Comparison of ENCODE assay signal across 9 cellular contexts in genomic region chr7:98286093-98286525, GRCh38. TPM values are rescaled to one million over a fixed set of nuclear protein-coding genes. Genes with fewer than 3 reads are reported as not detected.
A peak's percentile ranks its signal among the peaks of the same experiment; 100 is the strongest.
DNase-seq lines count a peak whose midpoint lies in the region; ATAC-seq, FAIRE-seq and TF ChIP-seq lines count a peak whose summit lies in the region.
"Had no signal": no experiment of that assay in that cellular context is flagged by ENCODE, and none has a peak within 500 bp of the region (broad histone marks: within the 10 kb centered on the region; RNA-seq: fewer than 3 reads in every experiment).

No MANE protein-coding gene starts in this region.

- no peak overlapping the region for H2BK120ac ChIP-seq in H1 (replicated peaks; ENCODE audit: low read depth, low read length)

- H4K91ac ChIP-seq in H1 (replicated peaks; ENCODE audit: insufficient read length, low read length): no peak overlapping the region

- peak overlapping the region; percentile 88; the same call in 1 of the 2 replicates for H4K8ac ChIP-seq in H1 (ENCODE audit: extremely low read depth, insufficient read depth, low read length)

- H3K27me3 ChIP-seq in H1 (replicated peaks in 1 of 4; ENCODE audit: control insufficient read depth in 3 of 4, extremely low read depth in 1 of 4, insufficient read depth in 3 of 4, low read length in 3 of 4): no peaks in the 10 kb centered on the region

- H3K4me3 ChIP-seq in A549 (no peak overlapping the region), H1 (ENCODE audit: extremely low read depth in 1 of 4, insufficient read depth in 2 of 4, low read depth in 3 of 4, low read length in 4 of 4) (no peak overlapping the region)

- H2BK15ac ChIP-seq in H1 (ENCODE audit: low read length): no peak overlapping the region

- H3K56ac ChIP-seq in H1 (replicated peaks; ENCODE audit: insufficient read length, low read depth, low read length): no peak overlapping the region

- no peak overlapping the region for H4K5ac ChIP-seq in H1 (ENCODE audit: insufficient read length, low read depth, low read length)

- H3K27ac ChIP-seq in A549: peak overlapping the region; percentile 98 to 99
- no peak overlapping the region for H3K27ac ChIP-seq in H1 (ENCODE audit: low read depth, low read length)

- no peak overlapping the region for H3K14ac ChIP-seq in H1 (ENCODE audit: insufficient read length)

- H2BK5ac ChIP-seq in H1 (ENCODE audit: low read depth, low read length): no peak overlapping the region

- TF ChIP-seq CTCF in A549 (IDR thresholded peaks at IDR 0.05) (no peak), H1 (IDR thresholded peaks at IDR 0.05; ENCODE audit: control extremely low read depth in 1 of 3, insufficient read depth in 1 of 3, low read depth in 1 of 3, low read length in 3 of 3) (no peak), mesothelial cell of epicardium (IDR thresholded peaks at IDR 0.05; ENCODE audit: unreplicated experiment) (no peak)

- H3K4me2 ChIP-seq in A549 (peak overlapping the region; percentile 98), H1 (ENCODE audit: insufficient read depth in 1 of 2, low read depth in 2 of 2, low read length in 2 of 2) (no peak overlapping the region)

- H3K36me3 ChIP-seq in H1 (ENCODE audit: control insufficient read depth in 2 of 4, insufficient read depth in 4 of 4, low read length in 3 of 4): no peaks in the 10 kb centered on the region; a peak in 1 of 8 replicates

- ATAC-seq in A549 (peak; percentile 4 to 6; a peak in 3 of 6 replicates), GM18517 (IDR thresholded peaks at IDR 0.05; ENCODE audit: unreplicated experiment) (no peak), GM18867 (IDR thresholded peaks at IDR 0.05; ENCODE audit: unreplicated experiment) (no peak), HG03196 (IDR thresholded peaks at IDR 0.05; ENCODE audit: unreplicated experiment) (no peak)

- H3K27me3 Mint-ChIP-seq in mesothelial cell of epicardium (ENCODE audit: low read depth): no peaks in the 10 kb centered on the region
- H3K27me3 Mint-ChIP-seq: B cell had no signal

- no peak overlapping the region for H3K4ac ChIP-seq in H1 (replicated peaks; ENCODE audit: insufficient read length, low read depth, low read length)

- no peaks in the 10 kb centered on the region for H3K9me3 ChIP-seq in A549
- no peaks in the 10 kb centered on the region for H3K9me3 ChIP-seq in H1 (ENCODE audit: insufficient read depth in 2 of 2, low read depth in 1 of 2, low read length in 1 of 2)

- peak overlapping the region in 1 of 4 experiments; percentile 11; a peak in 1 of 7 replicates for H3K9ac ChIP-seq in H1 (replicated peaks in 1 of 4; ENCODE audit: extremely low read depth in 1 of 4, low read depth in 3 of 4, low read length in 3 of 4)

- 37% methylated on average over 10 of the region's 14 CpGs for WGBS in A549 (ENCODE audit: missing lambda C conversion rate)
- 81% methylated on average over 14 of the region's 14 CpGs; no CpG with 5 or more reads in 1 of the 2 experiments for WGBS in H1 (ENCODE audit: extremely low coverage in 1 of 2, insufficient coverage in 1 of 2, insufficient read length in 1 of 2, insufficient replicate concordance in 2 of 2, low coverage in 1 of 2, low lambda C conversion rate in 2 of 2, missing lambda C conversion rate in 1 of 2), 2 experiments

- H3K4me3 Mint-ChIP-seq in mesothelial cell of epicardium: no peak overlapping the region
- H3K4me3 Mint-ChIP-seq: B cell had no signal

- H3K79me1 ChIP-seq in H1 (ENCODE audit: low read depth, low read length): peaks cover 13% of the 10 kb centered on the region

- peaks cover 7 to 61% of the 10 kb centered on the region in 2 experiments for H3K79me2 ChIP-seq in H1 (ENCODE audit: control insufficient read depth in 1 of 2, insufficient read depth in 2 of 2, low read length in 2 of 2)

- DNase-seq in A549 (ENCODE audit: low read depth in 1 of 2, low spot score in 1 of 2): peak in 1 of 2 experiments; percentile 47
- DNase-seq in NOMO-1 (lab: John Stamatoyannopoulos, UW; ENCODE audit: unreplicated experiment in 2 of 2): peak; percentile 57 to 79
- DNase-seq in H1 (ENCODE audit: low read depth in 1 of 2, low spot score in 2 of 2): no peak
- DNase-seq in mesothelial cell of epicardium (ENCODE audit: low spot score in 2 of 2, unreplicated experiment in 2 of 2): no peak
- no peak for DNase-seq in Ammon's horn (ENCODE audit: low spot score)

- CTCF ChIA-PET in A549 (lab: Yijun Ruan, JAX) (interaction anchor here (1.1 to 3.6 kb wide), 3 partner anchors 8 to 121 kb away, joined by 6 to 20 read pairs (median 11); partner anchors contain the start of gene BAIAP2L1), H1 (lab: Charles Lee; ENCODE audit: partially characterized antibody) (interaction anchor here (1.2 to 2.8 kb wide), 3 partner anchors 7 to 18 kb away, joined by 3 to 14 read pairs (median 4); no protein-coding TSS in a partner anchor)

- POLR2A ChIA-PET in A549 (lab: Yijun Ruan, JAX) (no interaction called here), H1 (lab: Charles Lee; ENCODE audit: partially characterized antibody) (interaction anchor here (1.1 kb wide), 1 partner anchor 10 kb away, joined by 3 read pairs; no protein-coding TSS in a partner anchor)

- TF ChIP-seq RAD21 in A549 (conservative IDR thresholded peaks at IDR 0.05 in 1 of 2, IDR thresholded peaks at IDR 0.05 in 1 of 2): no peak
- TF ChIP-seq RAD21 in H1 (IDR thresholded peaks at IDR 0.05 in 1 of 2, conservative IDR thresholded peaks at IDR 0.05 in 1 of 2; ENCODE audit: low read depth in 2 of 2, low read length in 2 of 2): no peak

- no peak overlapping the region for H2AFZ ChIP-seq in H1 (ENCODE audit: low read length)

- TF ChIP-seq EP300 in A549 (IDR thresholded peaks at IDR 0.05) (no peak), H1 (IDR thresholded peaks at IDR 0.05; ENCODE audit: borderline replicate concordance in 1 of 2, low read depth in 2 of 2, low read length in 2 of 2) (no peak)

- no peak overlapping the region; the same call in 1 of the 2 replicates for H3K18ac ChIP-seq in H1 (ENCODE audit: extremely low read depth, low read length)

- H3K23ac ChIP-seq in H1 (ENCODE audit: insufficient read length): no peak overlapping the region

- H3K4me1 ChIP-seq in A549 (peaks cover 57% of the 10 kb centered on the region), H1 (replicated peaks in 1 of 4; ENCODE audit: control insufficient read depth in 3 of 4, insufficient read depth in 4 of 4, low read length in 3 of 4) (peaks cover 4 to 26% (median 18%) of the 10 kb centered on the region in 4 experiments)

- peaks cover 38% of the 10 kb centered on the region for H3K4me1 Mint-ChIP-seq in mesothelial cell of epicardium

- H2BK12ac ChIP-seq in H1 (ENCODE audit: low read depth, low read length): no peak overlapping the region

- peak overlapping the region; percentile 34 for H3K27ac Mint-ChIP-seq in mesothelial cell of epicardium
- H3K27ac Mint-ChIP-seq: B cell had no signal

- H2AK5ac ChIP-seq in H1 (ENCODE audit: low read depth, low read length): peak overlapping the region; percentile 15; the same call in 1 of the 2 replicates

- peaks cover 5% of the 10 kb centered on the region; the same call in 1 of the 2 replicates for H3K23me2 ChIP-seq in H1 (ENCODE audit: low read depth, low read length)

- H2BK20ac ChIP-seq in H1 (ENCODE audit: low read length): no peak overlapping the region

- TF ChIP-seq POLR2A in A549 (IDR thresholded peaks at IDR 0.05; ENCODE audit: low read length) (no peak), H1 (IDR thresholded peaks at IDR 0.05; ENCODE audit: control extremely low read depth in 1 of 2, low read depth in 2 of 2, low read length in 2 of 2) (no peak)

- H4K20me1 ChIP-seq in H1 (replicated peaks in 1 of 2; ENCODE audit: control insufficient read depth in 1 of 2, insufficient read depth in 2 of 2, low read length in 2 of 2): peaks cover 37 to 45% of the 10 kb centered on the region in 2 experiments

- FAIRE-seq in A549 (lab: Jason Lieb, UNC): no peak
- no peak for FAIRE-seq in H1 (lab: Jason Lieb, UNC)

- no peaks in the 10 kb centered on the region for H3K9me3 Mint-ChIP-seq in mesothelial cell of epicardium

- H3K36me3 Mint-ChIP-seq in mesothelial cell of epicardium: peaks cover 5% of the 10 kb centered on the region

TF ChIP-seq in A549, 52 proteins besides CTCF, POLR2A, EP300 and RAD21 (continues in another document):
- no peak for TF ChIP-seq BHLHE40 (IDR thresholded peaks at IDR 0.05; ENCODE audit: low read depth, low read length)

RNA-seq across cellular contexts. Expression of gene BRI3, which starts 4.6 kb away (rescaled TPM):
- polyA plus RNA-seq in A549 (2011; rRNA removed) (61.0 and 68.3 TPM in 2 replicates), A549 (2017; fragmentation: RNase III; extraction: RNeasy Plus Mini Kit Qiagen cat#74134 plus additional on column Dnase treatment) (60.8 to 73.0 TPM (median 61.5 TPM) in 3 replicates), H1 (2011; rRNA removed) (77.5 and 98.4 TPM in 2 replicates)
- polyA plus RNA-seq in A549 (2012; cell fraction: cytosol; rRNA removed): 67.0 and 79.0 TPM in 2 replicates
- polyA plus RNA-seq in A549 (2012; cell fraction: nucleus; rRNA removed): 29.3 and 35.6 TPM in 2 replicates
- polyA minus RNA-seq in A549 (2011; rRNA and poly(A)+ RNA removed): 49.2 and 51.8 TPM in 2 replicates
- 93.4 and 94.0 TPM in 2 replicates for total RNA-seq in H1 (2021; fragmentation: NEBNext Ultra II Directional; extraction: Animal tissue kit (Norgen Biotek cat#: 25700))
- 51.4 TPM for polyA plus RNA-seq in H1 (2011; cell fraction: cytosol; rRNA removed)
- polyA plus RNA-seq in H1 (2011; cell fraction: nucleus; rRNA removed): 76.2 TPM
- 80.0 to 96.4 TPM (median 93.0 TPM) in 4 replicates for polyA plus RNA-seq in H1 (2012, experiment 1 of 2)
- 151 TPM for polyA plus RNA-seq in H1 (2012, experiment 2 of 2)
- polyA plus RNA-seq in H1 (2013, experiment 1 of 2): 114 TPM
- polyA plus RNA-seq in H1 (2013, experiment 2 of 2): 115 TPM
- 38.1 and 52.1 TPM in 2 replicates for polyA minus RNA-seq in H1 (2011; rRNA and poly(A)+ RNA removed)
- polyA minus RNA-seq in H1 (2011; cell fraction: cytosol; rRNA and poly(A)+ RNA removed): 36.2 TPM
- polyA minus RNA-seq in H1 (2011; cell fraction: nucleus; rRNA and poly(A)+ RNA removed): 29.3 TPM
- 112 to 115 TPM (median 113 TPM) in 3 replicates for total RNA-seq in mesothelial cell of epicardium

RNA-seq across cellular contexts. Expression of gene TECPR1, which starts 34.1 kb away (rescaled TPM):
- polyA plus RNA-seq in A549 (2011; rRNA removed) (2.5 TPM in 2 replicates), A549 (2017; fragmentation: RNase III; extraction: RNeasy Plus Mini Kit Qiagen cat#74134 plus additional on column Dnase treatment) (8.4 to 11.2 TPM (median 11.1 TPM) in 3 replicates), H1 (2011; rRNA removed) (1.3 and 2.4 TPM in 2 replicates)
- 2.8 and 3.8 TPM in 2 replicates for polyA plus RNA-seq in A549 (2012; cell fraction: cytosol; rRNA removed)
- polyA plus RNA-seq in A549 (2012; cell fraction: nucleus; rRNA removed): 14.1 and 21.5 TPM in 2 replicates
- 2.9 and 4.4 TPM in 2 replicates for polyA minus RNA-seq in A549 (2011; rRNA and poly(A)+ RNA removed)
- total RNA-seq in H1 (2021; fragmentation: NEBNext Ultra II Directional; extraction: Animal tissue kit (Norgen Biotek cat#: 25700)): 11.1 and 11.4 TPM in 2 replicates
- polyA plus RNA-seq in H1 (2011; cell fraction: cytosol; rRNA removed): 4.1 TPM
- polyA plus RNA-seq in H1 (2011; cell fraction: nucleus; rRNA removed): 9.3 TPM
- polyA plus RNA-seq in H1 (2012, experiment 1 of 2): 7.8 to 10.2 TPM (median 8.4 TPM) in 4 replicates
- 6.2 TPM for polyA plus RNA-seq in H1 (2012, experiment 2 of 2)
- 3.3 TPM for polyA plus RNA-seq in H1 (2013, experiment 1 of 2)
- polyA plus RNA-seq in H1 (2013, experiment 2 of 2): 3.3 TPM
- polyA minus RNA-seq in H1 (2011; rRNA and poly(A)+ RNA removed): 3.1 and 4.7 TPM in 2 replicates
- 2.8 TPM for polyA minus RNA-seq in H1 (2011; cell fraction: cytosol; rRNA and poly(A)+ RNA removed)
- 8.1 TPM for polyA minus RNA-seq in H1 (2011; cell fraction: nucleus; rRNA and poly(A)+ RNA removed)
- 35.7 to 38.0 TPM (median 37.0 TPM) in 3 replicates for total RNA-seq in mesothelial cell of epicardium

Comparison
In these comparisons a context has a peak if more than half of its experiments do, and no peak if none do; other contexts are left out.
1. ATAC-seq: peak in A549 (2 of 2); none in GM18517 (single experiment), GM18867 (single experiment) and HG03196 (single experiment).
2. DNase-seq: peak in NOMO-1 (2 of 2); none in H1 (0 of 2), mesothelial cell of epicardium (0 of 2) and Ammon's horn (single experiment).
3. Of the 18 proteins assayed by ChIP-seq in both H1 and A549: peak only in H1: none; only in A549: none; in both: CEBPB and MAX; in neither: 16.